In genomic region chr2:170836027-170836426, GRCh38 we compare ENCODE assay signal across 24 cellular contexts. TPM values are rescaled to one million over a fixed set of nuclear protein-coding genes. Genes with fewer than 3 reads are reported as not detected.
"Had no signal": no experiment of that assay in that cellular context is flagged by ENCODE, and none has a peak within 500 bp of the region (broad histone marks: within the 10 kb centered on the region; RNA-seq: fewer than 3 reads in every experiment).

No MANE protein-coding gene starts in this region.

- DNase-seq: central memory CD4-positive, alpha-beta T cell; dorsolateral prefrontal cortex; effector memory CD4-positive, alpha-beta T cell; gastrocnemius medialis; heart right ventricle; immature natural killer cell; left ventricle myocardium inferior; lower lobe of right lung; naive B cell; occipital lobe; psoas muscle; right cardiac atrium; spleen; stimulated activated CD4-positive, alpha-beta T cell treated with anti-CD3 and anti-CD28 coated beads, Interleukin-15, amount 100 ng/mL, for 24 hours; stimulated activated CD4-positive, alpha-beta T cell treated with anti-CD3 and anti-CD28 coated beads, Interleukin-1b, Interleukin-23, amount 100 ng/mL, for 48 hours; stimulated activated CD4-positive, alpha-beta T cell treated with anti-CD3 and anti-CD28 coated beads, Interleukin-4, amount 100 ng/mL, for 24 hours; transverse colon had no signal

- H3K36me3 ChIP-seq: gastrocnemius medialis, heart right ventricle, left ventricle myocardium inferior, lower lobe of right lung, spleen, thoracic aorta, transverse colon had no signal

- ATAC-seq: esophagus mucosa; gastrocnemius medialis; lower lobe of right lung; psoas muscle; stimulated activated memory B cell treated with anti-CD40 and anti-IgM and Interleukin-4, amounts not matched to agents 10 μg/mL and 1 μg/mL and 100 μg/mL, for 72 hours had no signal

- H3K4me1 ChIP-seq: gastrocnemius medialis, heart right ventricle, left ventricle myocardium inferior, lower lobe of right lung, psoas muscle, spleen, transverse colon had no signal

- H3K4me3 ChIP-seq: coronary artery, dorsolateral prefrontal cortex, gastrocnemius medialis, heart right ventricle, left ventricle myocardium inferior, lower lobe of right lung, psoas muscle, spleen, thoracic aorta, transverse colon had no signal

- H3K27me3 ChIP-seq: gastrocnemius medialis had no signal

- H3K9me3 ChIP-seq: gastrocnemius medialis, heart right ventricle, left ventricle myocardium inferior, lower lobe of right lung, psoas muscle, spleen, thoracic aorta, transverse colon had no signal

- H3K27ac ChIP-seq: coronary artery, dorsolateral prefrontal cortex, gastrocnemius medialis, heart right ventricle, left ventricle myocardium inferior, lower lobe of right lung, psoas muscle, spleen, thoracic aorta, transverse colon had no signal

- FAIRE-seq: endometrium, keratinocyte had no signal

RNA-seq across cellular contexts. Expression of gene GAD1, which starts 19.3 kb away (rescaled TPM):
- total RNA-seq: chondrocyte, gastrocnemius medialis, left ventricle myocardium inferior, lower lobe of right lung, psoas muscle, right cardiac atrium, transverse colon had no signal
- polyA plus RNA-seq: immature natural killer cell had no signal
